19 cellular contexts compared by ENCODE assay signal in the genomic region with DNA sequence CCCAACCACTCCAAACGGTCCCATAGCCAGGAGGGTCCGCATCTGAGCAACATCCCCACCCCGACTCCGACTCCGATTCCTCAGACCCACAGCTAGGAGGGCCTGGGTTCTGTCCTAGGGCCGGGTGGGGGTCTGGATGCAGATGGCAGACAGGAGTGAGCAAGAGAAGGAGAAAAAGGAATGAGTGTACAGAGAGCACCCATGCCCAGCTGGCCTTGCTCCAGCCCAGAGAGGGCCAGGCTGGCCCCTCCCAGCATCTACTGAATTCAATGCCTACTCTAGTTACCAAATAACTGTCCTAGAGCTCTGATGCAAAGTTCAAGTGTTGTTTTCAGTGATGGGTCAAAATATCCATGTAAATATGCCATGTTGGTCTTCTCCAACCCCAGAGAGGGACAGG. TPM values are rescaled to one million over a fixed set of nuclear protein-coding genes. Genes with fewer than 3 reads are reported as not detected.
DNase-seq lines count a peak whose midpoint lies in the region; ATAC-seq lines count a peak whose summit lies in the region.
"Had no signal": no experiment of that assay in that cellular context is flagged by ENCODE, and none has a peak within 500 bp of the region (broad histone marks: within the 10 kb centered on the region; RNA-seq: fewer than 3 reads in every experiment).

No MANE protein-coding gene starts in this region.

- intact Hi-C loops in activated naive CD4-positive, alpha-beta T cell treated with anti-CD3 and anti-CD28 coated beads for 36 hours (cut with micrococcal nuclease) = no loop called here
- intact Hi-C loops in activated T-helper 2 cell treated with anti-CD3 and anti-CD28 coated beads, Interferon-gamma antibody, Interleukin-2, Interleukin-4, amounts not matched to agents 10 μg/mL and 5 μg/mL and 100 μg/mL, durations not matched to agents 14 hours and 24 hours and 36 hours (cut with micrococcal nuclease) = no loop called here

- peaks cover 46% of the 10 kb centered on the region for H3K4me1 Mint-ChIP-seq in activated naive CD4-positive, alpha-beta T cell treated with anti-CD3 and anti-CD28 coated beads for 36 hours (ENCODE audit: low read depth)
- H3K4me1 Mint-ChIP-seq in activated T-helper 2 cell treated with anti-CD3 and anti-CD28 coated beads, Interferon-gamma antibody, Interleukin-2, Interleukin-4, amounts not matched to agents 10 μg/mL and 5 μg/mL and 100 μg/mL, durations not matched to agents 14 hours and 24 hours and 36 hours (ENCODE audit: low read depth) = peaks cover 84% of the 10 kb centered on the region
- H3K4me1 Mint-ChIP-seq in stimulated activated naive B cell treated with anti-CD40 and anti-IgM and Interleukin-4, amounts not matched to agents 10 μg/mL and 1 μg/mL and 100 μg/mL, for 72 hours = peaks cover 61 to 99% of the 10 kb centered on the region in 2 donors

- H3K36me3 Mint-ChIP-seq in activated naive CD4-positive, alpha-beta T cell treated with anti-CD3 and anti-CD28 coated beads for 36 hours (ENCODE audit: low read depth) = peaks cover 53% of the 10 kb centered on the region
- peaks cover 97% of the 10 kb centered on the region for H3K36me3 Mint-ChIP-seq in activated T-helper 2 cell treated with anti-CD3 and anti-CD28 coated beads, Interferon-gamma antibody, Interleukin-2, Interleukin-4, amounts not matched to agents 10 μg/mL and 5 μg/mL and 100 μg/mL, durations not matched to agents 14 hours and 24 hours and 36 hours (ENCODE audit: low read depth)
- H3K36me3 Mint-ChIP-seq in stimulated activated naive B cell treated with anti-CD40 and anti-IgM and Interleukin-4, amounts not matched to agents 10 μg/mL and 1 μg/mL and 100 μg/mL, for 72 hours = peaks cover 61 to 76% of the 10 kb centered on the region in 2 donors
- H3K36me3 Mint-ChIP-seq: natural killer cell treated with Interleukin-12 subunit alpha and Interleukin-12 subunit beta and Interleukin-15 and Interleukin-18, amount 100 ng/mL, for 72 hours had no signal

- no peak for DNase-seq in activated naive CD4-positive, alpha-beta T cell treated with anti-CD3 and anti-CD28 coated beads for 36 hours
- DNase-seq in activated naive CD4-positive, alpha-beta T cell treated with Interleukin-2 at 50 U/mL for 16 hours = no peak
- DNase-seq in activated T-helper 2 cell treated with anti-CD3 and anti-CD28 coated beads, Interferon-gamma antibody, Interleukin-2, Interleukin-4, amounts not matched to agents 10 μg/mL and 5 μg/mL and 100 μg/mL, durations not matched to agents 14 hours and 24 hours and 36 hours (ENCODE audit: low spot score) = no peak
- DNase-seq in fibroblast of gingiva (ENCODE audit: low read depth) (peak; percentile 40), hippocampal formation (lab: John Stamatoyannopoulos, UW) (no peak)
- DNase-seq in stimulated activated naive B cell treated with anti-CD40 and anti-IgM and Interleukin-4, amounts not matched to agents 10 μg/mL and 1 μg/mL and 100 μg/mL, for 72 hours = no peak
- DNase-seq: activated CD4-positive, alpha-beta T cell treated with anti-CD3 and anti-CD28 coated beads, Interleukin-2, amount 50 U/mL, for 1 hour; Calu3; cerebellar nuclear complex; foreskin melanocyte; left ventricle myocardium inferior; NCI-H146; NCI-H524; stimulated activated CD4-positive, alpha-beta T cell treated with anti-CD3 and anti-CD28 coated beads, Interleukin-4, amount 100 ng/mL, for 1 hour; stimulated activated naive CD4-positive, alpha-beta T cell; T-helper 17 cell had no signal

- CTCF ChIA-PET in activated naive CD4-positive, alpha-beta T cell treated with anti-CD3 and anti-CD28 coated beads for 36 hours (lab: Charles Lee) = interaction anchor here (0.8 kb wide), 1 partner anchor 122 kb away, joined by 3 read pairs; no protein-coding TSS in a partner anchor

- ATAC-seq in stimulated activated naive B cell treated with anti-CD40 and anti-IgM and Interleukin-4, amounts not matched to agents 10 μg/mL and 1 μg/mL and 100 μg/mL, for 72 hours (replicated peaks) = no peak
- ATAC-seq in GM21381 (IDR thresholded peaks at IDR 0.05; ENCODE audit: unreplicated experiment) (no peak), HG02678 (IDR thresholded peaks at IDR 0.05; ENCODE audit: unreplicated experiment) (no peak)
- ATAC-seq: natural killer cell treated with Interleukin-12 subunit alpha and Interleukin-12 subunit beta and Interleukin-15 and Interleukin-18, amount 100 ng/mL, for 72 hours; T-helper 17 cell had no signal

- no peaks in the 10 kb centered on the region for H3K9me3 Mint-ChIP-seq in activated naive CD4-positive, alpha-beta T cell treated with anti-CD3 and anti-CD28 coated beads for 36 hours
- H3K9me3 Mint-ChIP-seq in activated T-helper 2 cell treated with anti-CD3 and anti-CD28 coated beads, Interferon-gamma antibody, Interleukin-2, Interleukin-4, amounts not matched to agents 10 μg/mL and 5 μg/mL and 100 μg/mL, durations not matched to agents 14 hours and 24 hours and 36 hours = no peaks in the 10 kb centered on the region
- H3K9me3 Mint-ChIP-seq in stimulated activated naive B cell treated with anti-CD40 and anti-IgM and Interleukin-4, amounts not matched to agents 10 μg/mL and 1 μg/mL and 100 μg/mL, for 72 hours = no peaks in the 10 kb centered on the region
- H3K9me3 Mint-ChIP-seq: natural killer cell treated with Interleukin-12 subunit alpha and Interleukin-12 subunit beta and Interleukin-15 and Interleukin-18, amount 100 ng/mL, for 72 hours had no signal

- H3K4me3 Mint-ChIP-seq in activated naive CD4-positive, alpha-beta T cell treated with anti-CD3 and anti-CD28 coated beads for 36 hours = no peak overlapping the region
- H3K4me3 Mint-ChIP-seq in activated T-helper 2 cell treated with anti-CD3 and anti-CD28 coated beads, Interferon-gamma antibody, Interleukin-2, Interleukin-4, amounts not matched to agents 10 μg/mL and 5 μg/mL and 100 μg/mL, durations not matched to agents 14 hours and 24 hours and 36 hours (ENCODE audit: low read depth) = no peak overlapping the region
- H3K4me3 Mint-ChIP-seq in stimulated activated naive B cell treated with anti-CD40 and anti-IgM and Interleukin-4, amounts not matched to agents 10 μg/mL and 1 μg/mL and 100 μg/mL, for 72 hours = peak overlapping the region in 1 of 2 donors; percentile 11
- H3K4me3 Mint-ChIP-seq: natural killer cell treated with Interleukin-12 subunit alpha and Interleukin-12 subunit beta and Interleukin-15 and Interleukin-18, amount 100 ng/mL, for 72 hours; T-helper 17 cell had no signal

- peak overlapping the region; percentile 48 for H3K27ac Mint-ChIP-seq in activated naive CD4-positive, alpha-beta T cell treated with anti-CD3 and anti-CD28 coated beads for 36 hours
- H3K27ac Mint-ChIP-seq in activated T-helper 2 cell treated with anti-CD3 and anti-CD28 coated beads, Interferon-gamma antibody, Interleukin-2, Interleukin-4, amounts not matched to agents 10 μg/mL and 5 μg/mL and 100 μg/mL, durations not matched to agents 14 hours and 24 hours and 36 hours = peak overlapping the region; percentile 99
- peak overlapping the region; percentile 84 for H3K27ac Mint-ChIP-seq in stimulated activated naive B cell treated with anti-CD40 and anti-IgM and Interleukin-4, amounts not matched to agents 10 μg/mL and 1 μg/mL and 100 μg/mL, for 72 hours
- H3K27ac Mint-ChIP-seq: T-helper 17 cell had no signal

- no peaks in the 10 kb centered on the region for H3K27me3 Mint-ChIP-seq in activated naive CD4-positive, alpha-beta T cell treated with anti-CD3 and anti-CD28 coated beads for 36 hours (ENCODE audit: low read depth)
- no peaks in the 10 kb centered on the region for H3K27me3 Mint-ChIP-seq in activated T-helper 2 cell treated with anti-CD3 and anti-CD28 coated beads, Interferon-gamma antibody, Interleukin-2, Interleukin-4, amounts not matched to agents 10 μg/mL and 5 μg/mL and 100 μg/mL, durations not matched to agents 14 hours and 24 hours and 36 hours (ENCODE audit: low read depth)
- no peaks in the 10 kb centered on the region for H3K27me3 Mint-ChIP-seq in stimulated activated naive B cell treated with anti-CD40 and anti-IgM and Interleukin-4, amounts not matched to agents 10 μg/mL and 1 μg/mL and 100 μg/mL, for 72 hours
- H3K27me3 Mint-ChIP-seq: natural killer cell treated with Interleukin-12 subunit alpha and Interleukin-12 subunit beta and Interleukin-15 and Interleukin-18, amount 100 ng/mL, for 72 hours; T-helper 17 cell had no signal

RNA-seq across cellular contexts. Expression of a gene that starts 40.8 kb away (rescaled TPM):
- 10 to 100 TPM; 56.4 to 57.7 TPM for total RNA-seq in activated naive CD4-positive, alpha-beta T cell treated with anti-CD3 and anti-CD28 coated beads for 36 hours
- 312 and 317 TPM in 2 replicates for total RNA-seq in activated T-helper 2 cell treated with anti-CD3 and anti-CD28 coated beads, Interferon-gamma antibody, Interleukin-2, Interleukin-4, amounts not matched to agents 10 μg/mL and 5 μg/mL and 100 μg/mL, durations not matched to agents 14 hours and 24 hours and 36 hours

RNA-seq across cellular contexts. Expression of a gene that starts 44.3 kb away (rescaled TPM):
- 100 to 1,000 TPM; 272 to 289 TPM for total RNA-seq in activated naive CD4-positive, alpha-beta T cell treated with anti-CD3 and anti-CD28 coated beads for 36 hours
- total RNA-seq in activated T-helper 2 cell treated with anti-CD3 and anti-CD28 coated beads, Interferon-gamma antibody, Interleukin-2, Interleukin-4, amounts not matched to agents 10 μg/mL and 5 μg/mL and 100 μg/mL, durations not matched to agents 14 hours and 24 hours and 36 hours = 251 and 253 TPM in 2 replicates

Comparison
In these comparisons a context has a peak if more than half of its experiments do, and no peak if none do; other contexts are left out.
1. H3K27ac Mint-ChIP-seq: peak in every context shown above with its lines; median percentile 99 in activated T-helper 2 cell treated with anti-CD3 and anti-CD28 coated beads, Interferon-gamma antibody, Interleukin-2, Interleukin-4, amounts not matched to agents 10 μg/mL and 5 μg/mL and 100 μg/mL, durations not matched to agents 14 hours and 24 hours and 36 hours; 84 in stimulated activated naive B cell treated with anti-CD40 and anti-IgM and Interleukin-4, amounts not matched to agents 10 μg/mL and 1 μg/mL and 100 μg/mL, for 72 hours; 48 in activated naive CD4-positive, alpha-beta T cell treated with anti-CD3 and anti-CD28 coated beads for 36 hours.